In the genomic region with DNA sequence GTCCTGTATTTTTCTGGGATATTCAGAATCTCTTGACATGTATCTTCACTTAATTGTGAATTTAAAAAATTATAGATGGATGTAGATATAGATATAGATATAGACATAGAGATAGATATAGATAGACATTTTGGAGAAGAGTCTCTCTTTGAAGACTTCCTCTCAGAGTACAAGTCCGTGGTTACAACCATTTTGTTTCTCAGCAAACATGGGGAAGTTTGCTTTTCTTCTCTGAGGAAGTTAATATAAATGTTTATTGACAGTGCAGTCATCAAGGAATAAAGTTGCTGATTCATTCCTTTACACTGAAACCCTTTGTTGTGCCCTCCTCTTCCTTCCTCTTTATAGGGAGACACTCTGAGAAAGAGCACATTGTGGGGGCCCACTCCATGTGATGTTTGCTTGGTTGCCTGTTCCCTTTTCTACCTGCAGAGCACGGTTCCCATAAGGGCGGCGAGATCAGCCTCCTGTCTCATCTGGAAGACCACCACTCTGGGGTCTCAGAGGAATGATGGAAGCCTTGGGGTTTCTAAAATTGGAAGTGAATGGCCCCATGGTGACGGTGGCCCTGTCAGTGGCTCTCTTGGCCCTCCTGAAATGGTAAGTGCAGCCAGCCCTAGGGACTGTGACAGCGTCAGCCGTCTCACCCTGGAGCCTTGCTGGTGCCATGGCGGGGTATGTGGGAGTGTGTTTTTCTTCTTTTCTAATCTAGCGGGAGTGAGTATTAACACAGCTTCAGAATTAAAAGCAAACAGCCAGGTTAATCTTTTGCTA, we compare ENCODE assay signal across 9 cellular contexts. TPM values are rescaled to one million over a fixed set of nuclear protein-coding genes. Genes with fewer than 3 reads are reported as not detected.
DNase-seq lines count a peak whose midpoint lies in the region; ATAC-seq, FAIRE-seq and TF ChIP-seq lines count a peak whose summit lies in the region.
"Had no signal": no experiment of that assay in that cellular context is flagged by ENCODE, and none has a peak within 500 bp of the region (broad histone marks: within the 10 kb centered on the region; RNA-seq: fewer than 3 reads in every experiment).

A gene (plus strand): TSS at position 385 of the 774 bp plus-strand sequence. CDS start 127 bp downstream, at position 512.

- no peak within 1 kb of the TSS for H3K4me2 ChIP-seq in DND-41 (ENCODE audit: insufficient read depth, low read length)

- ATAC-seq in DND-41 (ENCODE audit: insufficient read depth, low read depth) (peak; percentile 52; the same call in 2 of the 3 replicates), HG02759 (IDR thresholded peaks at IDR 0.05; ENCODE audit: unreplicated experiment) (peak; percentile 60), psoas muscle (peak in 2 of 4 donors; percentile 33 to 45), HG03280 (IDR thresholded peaks at IDR 0.05; ENCODE audit: unreplicated experiment) (no peak), HG02623 (IDR thresholded peaks at IDR 0.05; ENCODE audit: unreplicated experiment) (no peak)
- ATAC-seq: HCT116 had no signal

- H3K36me3 Mint-ChIP-seq in T-helper 2 cell treated with Interferon-gamma antibody and Interleukin-4, amounts not matched to agents 5 μg/mL and 100 μg/mL, for 36 hours (ENCODE audit: low read depth) = peaks cover 2% of the 10 kb centered on the region

- no peaks in the 10 kb centered on the region for H3K9me3 ChIP-seq in DND-41 (ENCODE audit: insufficient read depth, low read length, severe bottlenecking)
- H3K9me3 ChIP-seq in psoas muscle = no peaks in the 10 kb centered on the region

- H3K9ac ChIP-seq in DND-41 (ENCODE audit: low read depth, low read length) = no peak within 1 kb of the TSS

- H3K4me1 Mint-ChIP-seq in T-helper 2 cell treated with Interferon-gamma antibody and Interleukin-4, amounts not matched to agents 5 μg/mL and 100 μg/mL, for 36 hours (ENCODE audit: low read depth) = peaks cover 20% of the 10 kb centered on the region

- H3K27ac ChIP-seq in DND-41 (ENCODE audit: low read length) (no peak within 1 kb of the TSS), psoas muscle (peak within 1 kb of the TSS; percentile 4)

- 82 to 86% (median 83%) methylated on average over 9 of the region's 9 CpGs for WGBS in psoas muscle, 3 donors

- DNase-seq in DND-41 (no peak), glomerular visceral epithelial cell (ENCODE audit: extremely low spot score) (peak; percentile 70), psoas muscle (no peak), D721Med (ENCODE audit: insufficient read length, low spot score) (no peak)
- DNase-seq in T-helper 2 cell treated with Interferon-gamma antibody and Interleukin-4, amounts not matched to agents 5 μg/mL and 100 μg/mL, for 36 hours (ENCODE audit: low spot score) = no peak

- H3K9me3 Mint-ChIP-seq in T-helper 2 cell treated with Interferon-gamma antibody and Interleukin-4, amounts not matched to agents 5 μg/mL and 100 μg/mL, for 36 hours = peaks cover 5% of the 10 kb centered on the region

- no peaks in the 10 kb centered on the region for H3K36me3 ChIP-seq in DND-41 (ENCODE audit: insufficient read depth, low read length)
- no peaks in the 10 kb centered on the region for H3K36me3 ChIP-seq in psoas muscle (ENCODE audit: insufficient read depth in 1 of 2, low read depth in 1 of 2)

- no peak within 1 kb of the TSS for H2AFZ ChIP-seq in DND-41 (ENCODE audit: low read depth, low read length)

- TF ChIP-seq CTCF in DND-41 (IDR thresholded peaks at IDR 0.05; ENCODE audit: borderline replicate concordance, extremely low read depth, low read length, poor library complexity, severe bottlenecking) (no peak), psoas muscle (IDR thresholded peaks at IDR 0.05) (no peak), D721Med (IDR thresholded peaks at IDR 0.05; ENCODE audit: insufficient read depth, missing control alignments) (no peak)

- no peak for FAIRE-seq in D721Med (lab: Jason Lieb, UNC)

- intact Hi-C loops in psoas muscle (cut with DNase I) = no loop called here

- H4K20me1 ChIP-seq in DND-41 (ENCODE audit: insufficient read depth, low read length) = no peaks in the 10 kb centered on the region

- peaks cover 12% of the 10 kb centered on the region for H3K27me3 ChIP-seq in DND-41 (ENCODE audit: insufficient read depth, low read length, poor library complexity)
- H3K27me3 ChIP-seq in psoas muscle (ENCODE audit: insufficient read depth in 3 of 3, low read length in 2 of 3) = no peaks in the 10 kb centered on the region

- H3K27me3 Mint-ChIP-seq in T-helper 2 cell treated with Interferon-gamma antibody and Interleukin-4, amounts not matched to agents 5 μg/mL and 100 μg/mL, for 36 hours (ENCODE audit: low read depth) = peaks cover 18% of the 10 kb centered on the region

- H3K79me2 ChIP-seq in DND-41 (ENCODE audit: insufficient read depth, low read length) = no peaks in the 10 kb centered on the region

- no peak within 1 kb of the TSS for H3K4me3 ChIP-seq in DND-41 (ENCODE audit: low read depth in 1 of 2, low read length in 2 of 2)
- H3K4me3 ChIP-seq in psoas muscle = peak within 1 kb of the TSS; percentile 41

- H3K4me3 Mint-ChIP-seq in T-helper 2 cell treated with Interferon-gamma antibody and Interleukin-4, amounts not matched to agents 5 μg/mL and 100 μg/mL, for 36 hours = peak within 1 kb of the TSS; percentile 47

- peak within 1 kb of the TSS; percentile 29 for H3K27ac Mint-ChIP-seq in T-helper 2 cell treated with Interferon-gamma antibody and Interleukin-4, amounts not matched to agents 5 μg/mL and 100 μg/mL, for 36 hours

- H3K4me1 ChIP-seq in DND-41 (ENCODE audit: insufficient read depth, low read length) (peaks cover 7% of the 10 kb centered on the region), psoas muscle (no peaks in the 10 kb centered on the region)

RNA-seq across cellular contexts. Expression of the gene that starts here (rescaled TPM):
- 1 to 10 TPM; 2.0 to 2.9 (median 2.7) TPM for total RNA-seq in psoas muscle
- 1 to 10 TPM in 2 of 3 donors, under 1 TPM in 1; 0.90 to 1.7 (median 1.1) TPM for polyA plus RNA-seq in psoas muscle

Comparison
In these comparisons a context has a peak if more than half of its experiments do, and no peak if none do; other contexts are left out.
1. ATAC-seq: peak in DND-41 (single experiment) and HG02759 (single experiment); none in HG03280 (single experiment) and HG02623 (single experiment).